ENCODE assay signal across 15 cellular contexts in the genomic region with DNA sequence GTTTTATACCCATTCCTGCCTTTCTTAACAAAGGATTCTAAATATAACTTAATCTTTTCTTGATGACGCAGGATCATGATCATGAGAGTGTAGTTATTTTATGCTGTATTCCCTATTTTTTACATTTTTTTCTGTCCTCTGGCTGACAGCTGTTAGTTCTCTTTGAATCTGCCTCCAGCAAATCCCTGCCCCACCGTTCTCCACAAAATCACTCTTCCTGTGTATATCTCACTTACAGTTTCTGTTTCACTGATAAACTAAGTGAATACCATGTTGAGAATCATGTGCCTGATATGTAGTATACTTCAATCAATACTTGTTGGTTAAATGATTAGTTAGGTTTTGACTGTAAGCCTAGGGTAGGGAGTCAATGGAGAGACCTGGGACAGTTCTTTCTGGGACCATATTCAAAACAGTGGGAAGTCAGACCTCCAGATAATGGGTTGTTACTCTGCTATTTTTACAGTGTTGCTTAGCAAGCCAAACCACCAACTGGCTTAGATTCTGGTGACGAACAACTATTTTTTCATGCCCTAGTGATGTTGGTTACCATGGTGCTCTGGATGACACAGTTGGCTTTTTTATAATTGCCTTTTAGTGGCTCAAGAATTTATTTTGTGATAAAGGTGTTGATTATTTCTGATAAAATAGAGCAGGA. TPM values are rescaled to one million over a fixed set of nuclear protein-coding genes. Genes with fewer than 3 reads are reported as not detected.
DNase-seq lines count a peak whose midpoint lies in the region; ATAC-seq and TF ChIP-seq lines count a peak whose summit lies in the region.
"Had no signal": no experiment of that assay in that cellular context is flagged by ENCODE, and none has a peak within 500 bp of the region (broad histone marks: within the 10 kb centered on the region; RNA-seq: fewer than 3 reads in every experiment).

No MANE protein-coding gene starts in this region.

- CTCF ChIA-PET in BJ (lab: Yijun Ruan, JAX) = no interaction called here

- H3K4me3 ChIP-seq in BJ (ENCODE audit: low read depth, low read length) = no peak overlapping the region
- no peak overlapping the region for H3K4me3 ChIP-seq in mesodermal cell (ENCODE audit: extremely low read depth, insufficient read depth, low read length, poor library complexity, severe bottlenecking)
- no peak overlapping the region for H3K4me3 ChIP-seq in brain microvascular endothelial cell (ENCODE audit: low read depth, low read length)
- H3K4me3 ChIP-seq in colonic mucosa = no peak overlapping the region
- H3K4me3 ChIP-seq: BLaER1 treated with 17β-estradiol and CSF1 and Interleukin-3, amounts not matched to agents 10 nM and 100 nM; GM23338 had no signal

- DNase-seq in BJ (ENCODE audit: low read depth) = peak; percentile 54
- no peak for DNase-seq in brain microvascular endothelial cell
- no peak for DNase-seq in colonic mucosa
- DNase-seq in NCI-H82 treated with DMSO at 0.1 percent for 48 hours (lab: John Stamatoyannopoulos, UW; ENCODE audit: unreplicated experiment) = no peak
- DNase-seq: activated CD8-positive, alpha-beta T cell treated with anti-CD3 and anti-CD28 coated beads for 36 hours; activated naive CD4-positive, alpha-beta T cell treated with anti-CD3 and anti-CD28 coated beads, Interleukin-2, amount 50 U/mL, for 16 hours; GF-D8; naive thymus-derived CD8-positive, alpha-beta T cell; NCI-H1930 had no signal

- 90% methylated on average over 2 of the region's 3 CpGs; no CpG with 5 or more reads in 1 of the 2 experiments for WGBS in mesodermal cell (ENCODE audit: insufficient coverage in 2 of 2), 2 experiments

- H3K9me3 Mint-ChIP-seq in brain = no peaks in the 10 kb centered on the region
- H3K9me3 Mint-ChIP-seq: activated CD8-positive, alpha-beta T cell treated with anti-CD3 and anti-CD28 coated beads for 36 hours; naive thymus-derived CD8-positive, alpha-beta T cell had no signal

- H3K27me3 Mint-ChIP-seq in brain = peaks cover 3% of the 10 kb centered on the region

- no peak overlapping the region for H3K9ac ChIP-seq in colonic mucosa (ENCODE audit: low read depth in 2 of 2, low read length in 2 of 2)
- H3K9ac ChIP-seq: BLaER1 treated with 17β-estradiol and CSF1 and Interleukin-3, amounts not matched to agents 10 nM and 100 nM had no signal

- H3K27ac ChIP-seq in mesodermal cell (ENCODE audit: low read depth, low read length, severe bottlenecking) (peak overlapping the region; percentile 30), brain microvascular endothelial cell (no peak overlapping the region), colonic mucosa (no peak overlapping the region)
- H3K27ac ChIP-seq: BLaER1 treated with 17β-estradiol and CSF1 and Interleukin-3, amounts not matched to agents 10 nM and 100 nM had no signal

- H3K36me3 Mint-ChIP-seq in brain = no peaks in the 10 kb centered on the region
- H3K36me3 Mint-ChIP-seq: naive thymus-derived CD8-positive, alpha-beta T cell had no signal

- H3K36me3 ChIP-seq in BJ (ENCODE audit: control insufficient read depth, insufficient read depth, low read length) (no peaks in the 10 kb centered on the region), mesodermal cell (ENCODE audit: control insufficient read depth, insufficient read depth, low read length) (no peaks in the 10 kb centered on the region), brain microvascular endothelial cell (replicated peaks) (no peaks in the 10 kb centered on the region), colonic mucosa (no peaks in the 10 kb centered on the region)
- H3K36me3 ChIP-seq: BLaER1 treated with 17β-estradiol and CSF1 and Interleukin-3, amounts not matched to agents 10 nM and 100 nM had no signal

- in situ Hi-C loops in brain microvascular endothelial cell (cut with HindIII; ENCODE audit: low pct_ligation_motif_present, low sequenced_read_pairs) = no loop called here

- H3K27ac Mint-ChIP-seq in brain = peak overlapping the region; percentile 1 to 80 (median 40)
- H3K27ac Mint-ChIP-seq: activated CD8-positive, alpha-beta T cell treated with anti-CD3 and anti-CD28 coated beads for 36 hours; GM23338; naive thymus-derived CD8-positive, alpha-beta T cell had no signal

- ATAC-seq in HG02884 (IDR thresholded peaks at IDR 0.05; ENCODE audit: unreplicated experiment) (peak; percentile 59), HG02981 (IDR thresholded peaks at IDR 0.05; ENCODE audit: unreplicated experiment) (no peak)
- ATAC-seq: activated CD8-positive, alpha-beta T cell treated with anti-CD3 and anti-CD28 coated beads for 36 hours; GM23338; naive thymus-derived CD8-positive, alpha-beta T cell had no signal

- H3K9me3 ChIP-seq in mesodermal cell (ENCODE audit: control insufficient read depth, low read length) = no peaks in the 10 kb centered on the region
- H3K9me3 ChIP-seq in colonic mucosa = no peaks in the 10 kb centered on the region
- H3K9me3 ChIP-seq: BLaER1 treated with 17β-estradiol and CSF1 and Interleukin-3, amounts not matched to agents 10 nM and 100 nM had no signal

- POLR2A ChIA-PET in BJ (lab: Charles Lee) = no interaction called here

- H3K4me1 Mint-ChIP-seq in brain = peaks cover 46% of the 10 kb centered on the region

- intact Hi-C loops in colonic mucosa (cut with DNase I) = no loop called here

- H3K4me3 Mint-ChIP-seq in brain = peak overlapping the region; percentile 5 to 48 (median 17)
- H3K4me3 Mint-ChIP-seq: activated CD8-positive, alpha-beta T cell treated with anti-CD3 and anti-CD28 coated beads for 36 hours; GM23338; naive thymus-derived CD8-positive, alpha-beta T cell had no signal

- no peaks in the 10 kb centered on the region for H3K27me3 ChIP-seq in BJ (ENCODE audit: control insufficient read depth, insufficient read depth, low read length)
- no peaks in the 10 kb centered on the region for H3K27me3 ChIP-seq in brain microvascular endothelial cell (replicated peaks)
- no peaks in the 10 kb centered on the region for H3K27me3 ChIP-seq in colonic mucosa
- H3K27me3 ChIP-seq: BLaER1 treated with 17β-estradiol and CSF1 and Interleukin-3, amounts not matched to agents 10 nM and 100 nM had no signal

- H3K4me1 ChIP-seq in mesodermal cell (ENCODE audit: control insufficient read depth, insufficient read depth, low read length, poor library complexity, severe bottlenecking) (peaks cover 4% of the 10 kb centered on the region), colonic mucosa (no peaks in the 10 kb centered on the region)

- no peak for TF ChIP-seq CTCF in BJ (IDR thresholded peaks at IDR 0.05; ENCODE audit: insufficient read depth, low read depth, low read length)
- no peak for TF ChIP-seq CTCF in brain (conservative IDR thresholded peaks at IDR 0.05)
- no peak for TF ChIP-seq CTCF in brain microvascular endothelial cell (IDR thresholded peaks at IDR 0.05; ENCODE audit: low read depth, low read length, missing control alignments)
- TF ChIP-seq CTCF in colonic mucosa (IDR thresholded peaks at IDR 0.05) = no peak

RNA-seq across cellular contexts. Expression of gene CNNM1, which starts 12.8 kb away (rescaled TPM):
- polyA plus RNA-seq in BJ (2011; rRNA removed) (1.1 and 1.3 TPM in 2 replicates), brain (ENCODE audit: insufficient read depth, low read depth, low replicate concordance) (2.2 TPM)
- 1.6 and 1.7 TPM in 2 replicates for polyA minus RNA-seq in BJ (2011; rRNA and poly(A)+ RNA removed)
- polyA plus RNA-seq in mesodermal cell (2013, experiment 1 of 2) = 0.29 TPM
- 0.40 TPM for polyA plus RNA-seq in mesodermal cell (2013, experiment 2 of 2)
- under 1 TPM; 0.27 to 0.35 TPM for total RNA-seq in colonic mucosa
